In genomic region chr9:96348261-96348660, GRCh38 we compare ENCODE assay signal across 35 cellular contexts. TPM values are rescaled to one million over a fixed set of nuclear protein-coding genes. Genes with fewer than 3 reads are reported as not detected.
"Had no signal": no experiment of that assay in that cellular context is flagged by ENCODE, and none has a peak within 500 bp of the region (broad histone marks: within the 10 kb centered on the region; RNA-seq: fewer than 3 reads in every experiment).

No MANE protein-coding gene starts in this region.

- H3K27me3 Mint-ChIP-seq: activated CD8-positive, alpha-beta T cell treated with anti-CD3 and anti-CD28 coated beads for 36 hours; activated naive CD8-positive, alpha-beta T cell treated with anti-CD3 and anti-CD28 coated beads for 36 hours; activated T-helper 17 cell treated with anti-CD3 and anti-CD28 coated beads, Interleukin-2, amount 50 U/mL, for 72 hours; central memory CD8-positive, alpha-beta T cell had no signal

- ATAC-seq: activated CD8-positive, alpha-beta T cell treated with anti-CD3 and anti-CD28 coated beads for 36 hours; activated T-cell treated with anti-CD3 and anti-CD28 coated beads, Interleukin-2, amount 50 U/mL, for 72 hours; activated T-helper 17 cell treated with anti-CD3 and anti-CD28 coated beads, Interleukin-2, amount 50 U/mL, for 72 hours; Panc1 had no signal

- H3K4me3 ChIP-seq: cardiac muscle cell, SJSA1 had no signal

- H3K4me2 ChIP-seq: SK-N-SH had no signal

- DNase-seq: activated CD4-positive, alpha-beta T cell treated with anti-CD3 and anti-CD28 coated beads, Interleukin-2, amount 10 ng/mL, durations not matched to agents 24 days and 14 days; activated CD4-positive, alpha-beta T cell treated with anti-CD3 and anti-CD28 coated beads, Interleukin-2, amount 50 U/mL, for 4 hours; activated CD4-positive, CD25-positive, alpha-beta regulatory T cell; activated CD8-positive, alpha-beta T cell treated with anti-CD3 and anti-CD28 coated beads for 36 hours; activated effector memory CD4-positive, alpha-beta T cell treated with anti-CD3 and anti-CD28 coated beads, Interleukin-2, amount 50 U/mL, for 16 hours; activated naive CD4-positive, alpha-beta T cell; activated naive CD4-positive, alpha-beta T cell treated with anti-CD3 and anti-CD28 coated beads, Interleukin-2, amount 50 U/mL, for 16 hours; activated naive CD8-positive, alpha-beta T cell treated with anti-CD3 and anti-CD28 coated beads for 36 hours; activated T-cell treated with anti-CD3 and anti-CD28 coated beads, Interleukin-2, amount 50 U/mL, for 1 hour; activated T-cell treated with anti-CD3 and anti-CD28 coated beads, Interleukin-2, amount 50 U/mL, for 72 hours; amniotic stem cell; aorta; brain microvascular endothelial cell; NCI-H1092 treated with DMSO at 0.1 percent for 48 hours; NCI-H1417; NCI-H187 treated with DMSO at 0.1 percent for 48 hours; NCI-H2081; NCI-H2171 treated with DMSO at 0.1 percent for 48 hours; NCI-H2227 treated with DMSO at 0.1 percent for 48 hours; NCI-H446; NCI-H510A treated with DMSO at 0.1 percent for 48 hours; NCI-H526 treated with DMSO at 0.1 percent for 48 hours; NCI-H82; RPMI8226; SHP77 treated with DMSO at 0.1 percent for 48 hours; SK-N-SH had no signal

- H3K9me3 Mint-ChIP-seq: activated CD4-positive, alpha-beta T cell treated with anti-CD3 and anti-CD28 coated beads, Interleukin-2, amount 10 ng/mL, durations not matched to agents 24 days and 14 days; activated CD8-positive, alpha-beta T cell treated with anti-CD3 and anti-CD28 coated beads for 36 hours; activated naive CD8-positive, alpha-beta T cell treated with anti-CD3 and anti-CD28 coated beads for 36 hours; activated T-cell treated with anti-CD3 and anti-CD28 coated beads, Interleukin-2, amount 50 U/mL, for 72 hours; activated T-helper 17 cell treated with anti-CD3 and anti-CD28 coated beads, Interleukin-2, amount 50 U/mL, for 72 hours; central memory CD8-positive, alpha-beta T cell; T-helper 1 cell treated with Interleukin-12 subunit alpha and Interleukin-12 subunit beta and Interleukin-4 antibody, amounts not matched to agents 30 μg/mL and 1 μg/mL, for 36 hours; T-helper 2 cell treated with Interferon-gamma antibody and Interleukin-4, amounts not matched to agents 5 μg/mL and 100 μg/mL, for 36 hours had no signal

- H3K27ac ChIP-seq: brain microvascular endothelial cell, cardiac muscle cell, SJSA1, VCaP had no signal

- H3K9me3 ChIP-seq: SJSA1 had no signal

- H3K4me1 Mint-ChIP-seq: activated CD4-positive, alpha-beta T cell treated with anti-CD3 and anti-CD28 coated beads, Interleukin-2, amount 10 ng/mL, durations not matched to agents 24 days and 14 days; activated naive CD8-positive, alpha-beta T cell treated with anti-CD3 and anti-CD28 coated beads for 36 hours; activated T-helper 17 cell treated with anti-CD3 and anti-CD28 coated beads, Interleukin-2, amount 50 U/mL, for 72 hours; central memory CD8-positive, alpha-beta T cell had no signal

- H3K27me3 ChIP-seq: brain microvascular endothelial cell, cardiac muscle cell, SJSA1 had no signal

- H3K9ac ChIP-seq: SK-N-SH had no signal

- H3K4me3 Mint-ChIP-seq: activated CD4-positive, alpha-beta T cell treated with anti-CD3 and anti-CD28 coated beads, Interleukin-2, amount 10 ng/mL, durations not matched to agents 24 days and 14 days; activated CD8-positive, alpha-beta T cell treated with anti-CD3 and anti-CD28 coated beads for 36 hours; activated naive CD8-positive, alpha-beta T cell treated with anti-CD3 and anti-CD28 coated beads for 36 hours; activated T-cell treated with anti-CD3 and anti-CD28 coated beads, Interleukin-2, amount 50 U/mL, for 72 hours; activated T-helper 17 cell treated with anti-CD3 and anti-CD28 coated beads, Interleukin-2, amount 50 U/mL, for 72 hours; central memory CD8-positive, alpha-beta T cell; T-helper 1 cell treated with Interleukin-12 subunit alpha and Interleukin-12 subunit beta and Interleukin-4 antibody, amounts not matched to agents 30 μg/mL and 1 μg/mL, for 36 hours; T-helper 2 cell treated with Interferon-gamma antibody and Interleukin-4, amounts not matched to agents 5 μg/mL and 100 μg/mL, for 36 hours had no signal

- H3K36me3 ChIP-seq: brain microvascular endothelial cell, cardiac muscle cell had no signal

- H3K27ac Mint-ChIP-seq: activated CD4-positive, alpha-beta T cell treated with anti-CD3 and anti-CD28 coated beads, Interleukin-2, amount 10 ng/mL, durations not matched to agents 24 days and 14 days; activated CD8-positive, alpha-beta T cell treated with anti-CD3 and anti-CD28 coated beads for 36 hours; activated naive CD8-positive, alpha-beta T cell treated with anti-CD3 and anti-CD28 coated beads for 36 hours; activated T-cell treated with anti-CD3 and anti-CD28 coated beads, Interleukin-2, amount 50 U/mL, for 72 hours; activated T-helper 17 cell treated with anti-CD3 and anti-CD28 coated beads, Interleukin-2, amount 50 U/mL, for 72 hours; T-helper 1 cell treated with Interleukin-12 subunit alpha and Interleukin-12 subunit beta and Interleukin-4 antibody, amounts not matched to agents 30 μg/mL and 1 μg/mL, for 36 hours; T-helper 2 cell treated with Interferon-gamma antibody and Interleukin-4, amounts not matched to agents 5 μg/mL and 100 μg/mL, for 36 hours had no signal

RNA-seq across cellular contexts. Expression of gene HSD17B3, which starts 46.3 kb away (rescaled TPM):
- total RNA-seq: activated CD4-positive, alpha-beta T cell treated with anti-CD3 and anti-CD28 coated beads, Interleukin-2, amount 10 ng/mL, durations not matched to agents 24 days and 14 days; activated CD8-positive, alpha-beta memory T cell treated with anti-CD3 and anti-CD28 coated beads for 36 hours; activated CD8-positive, alpha-beta T cell treated with anti-CD3 and anti-CD28 coated beads for 36 hours; activated naive CD8-positive, alpha-beta T cell treated with anti-CD3 and anti-CD28 coated beads for 36 hours; activated T-helper 17 cell treated with anti-CD3 and anti-CD28 coated beads, Interleukin-2, amount 50 U/mL, for 72 hours; SJSA1 had no signal
